1 cellular context compared by ENCODE assay signal in genomic region chr3:64677961-64678716, GRCh38.
TF ChIP-seq lines count a peak whose summit lies in the region.

No MANE protein-coding gene starts in this region.

TF ChIP-seq in HepG2, 621 proteins besides CTCF, POLR2A, EP300 and RAD21 (continued from another document):
- TF ChIP-seq ZBTB4 (CRISPR knock-in tag; IDR thresholded peaks at IDR 0.05; ENCODE audit: borderline replicate concordance) (no peak), TFE3 (CRISPR knock-in tag; IDR thresholded peaks at IDR 0.05) (no peak), ZNF549 (CRISPR knock-in tag; IDR thresholded peaks at IDR 0.05) (no peak)
